ENCODE assay signal across 8 cellular contexts in the genomic region with DNA sequence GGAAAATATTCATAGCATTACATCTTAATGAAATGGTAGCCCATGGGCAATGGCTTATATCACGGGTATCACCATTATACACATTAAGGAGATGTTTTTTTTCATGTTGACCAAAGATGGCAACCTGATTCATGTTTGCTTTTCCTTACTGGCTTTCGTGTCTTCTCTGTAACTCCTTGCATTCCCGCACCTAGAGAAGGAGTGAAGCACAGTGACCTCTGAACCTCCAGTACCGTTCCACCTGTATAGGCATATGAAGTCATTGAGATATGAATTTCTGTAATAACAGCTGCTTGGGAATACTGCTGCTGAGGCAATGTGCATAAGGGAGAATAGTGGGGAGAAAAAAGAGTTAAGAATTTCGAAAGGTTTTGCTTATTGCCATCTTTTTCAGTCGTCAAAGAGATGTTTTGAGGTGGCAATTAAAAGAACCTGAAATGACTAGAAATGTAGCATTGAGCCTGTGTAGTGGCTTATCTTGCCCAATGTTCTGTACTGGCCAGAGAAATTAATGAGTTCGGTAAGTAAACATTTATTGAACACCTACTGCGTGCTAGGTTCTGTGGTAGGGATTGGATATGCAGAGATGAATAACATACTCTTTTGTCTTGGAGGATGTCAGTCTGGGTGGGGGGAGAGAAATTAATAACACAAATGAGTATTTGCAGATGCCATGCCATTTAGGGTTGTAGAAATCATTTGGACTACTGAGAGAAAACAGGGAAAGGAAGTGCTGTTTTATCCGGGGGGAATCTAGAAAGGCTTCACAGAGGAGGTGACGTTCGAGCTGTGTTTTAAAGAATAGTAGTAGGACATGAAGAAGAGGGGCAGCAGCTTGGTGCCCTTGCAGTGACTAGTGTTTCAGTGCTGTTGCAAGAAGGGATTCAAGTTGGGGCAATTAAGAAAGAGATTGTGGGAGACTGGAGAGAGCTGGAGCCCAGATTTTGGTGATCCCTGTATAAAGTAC. TPM values are rescaled to one million over a fixed set of nuclear protein-coding genes. Genes with fewer than 3 reads are reported as not detected.
DNase-seq lines count a peak whose midpoint lies in the region; ATAC-seq and TF ChIP-seq lines count a peak whose summit lies in the region.

No MANE protein-coding gene starts in this region.

- ATAC-seq in Panc1: no peak
- ATAC-seq in psoas muscle: no peak

- TF ChIP-seq CTCF in GM12865 (IDR thresholded peaks at IDR 0.05; ENCODE audit: insufficient read depth, low read depth, low read length, missing control alignments) (no peak), Panc1 (IDR thresholded peaks at IDR 0.05) (no peak), epithelial cell of proximal tubule (conservative IDR thresholded peaks at IDR 0.05; ENCODE audit: low read depth, low read length) (no peak), psoas muscle (IDR thresholded peaks at IDR 0.05) (no peak)

- H3K4me1 ChIP-seq in Panc1 (ENCODE audit: control insufficient read depth, insufficient read depth, low read length) (peaks cover 28% of the 10 kb centered on the region), psoas muscle (peaks cover 60% of the 10 kb centered on the region)

- POLR2A ChIA-PET in Panc1 (lab: Charles Lee): interaction anchor here (0.6 kb wide), 1 partner anchor 426 kb away, joined by 4 read pairs; no protein-coding TSS in a partner anchor

- H3K36me3 ChIP-seq in Panc1 (ENCODE audit: control insufficient read depth, insufficient read depth, low read length) (peaks cover 10% of the 10 kb centered on the region), psoas muscle (ENCODE audit: insufficient read depth in 1 of 2, low read depth in 1 of 2) (peaks cover 9 to 25% of the 10 kb centered on the region in 2 donors)

- no peaks in the 10 kb centered on the region for H3K27me3 ChIP-seq in Panc1 (ENCODE audit: control insufficient read depth, insufficient read depth, low read length)
- no peaks in the 10 kb centered on the region for H3K27me3 ChIP-seq in psoas muscle (ENCODE audit: insufficient read depth in 3 of 3, low read length in 2 of 3)

- CTCF ChIA-PET in Panc1 (lab: Charles Lee): interaction anchor here (0.8 to 1.5 kb wide), 2 partner anchors 27 kb away, joined by 3 to 6 read pairs; no protein-coding TSS in a partner anchor

- no TSS peak for BruUV-seq in Panc1 (replicated peaks; lab: Mats Ljungman, UMichigan)

- in situ Hi-C loops in Panc1 (cut with HindIII; ENCODE audit: low pct_unique_long_range_greater_than_20kb, low sequenced_read_pairs): no loop called here

- H3K4me3 ChIP-seq in GM12865 (ENCODE audit: low read depth, low read length) (peak overlapping the region; percentile 69), Panc1 (ENCODE audit: low read depth in 2 of 2, low read length in 2 of 2) (peak overlapping the region; percentile 81 to 98), epithelial cell of proximal tubule (ENCODE audit: low read depth, low read length) (peak overlapping the region; percentile 79), psoas muscle (peak overlapping the region; percentile 85)

- 30 to 37% (median 30%) methylated on average over 11 of the region's 11 CpGs for WGBS in psoas muscle, 3 donors

- H3K9me3 ChIP-seq in Panc1 (ENCODE audit: control insufficient read depth, insufficient read depth, low read depth, low read length) (no peaks in the 10 kb centered on the region), psoas muscle (no peaks in the 10 kb centered on the region)

- H3K27ac ChIP-seq in Panc1 (ENCODE audit: low read length): peak overlapping the region; percentile 99
- H3K27ac ChIP-seq in psoas muscle: peak overlapping the region; percentile 97

- DNase-seq in GM12865 (ENCODE audit: low read depth) (no peak), Panc1 (ENCODE audit: low read depth, low spot score) (no peak), epithelial cell of proximal tubule (ENCODE audit: low read depth) (no peak), psoas muscle (no peak), cortex of kidney (lab: John Stamatoyannopoulos, UW) (no peak), KG1 (lab: John Stamatoyannopoulos, UW) (no peak)
- DNase-seq in stimulated activated CD4-positive, alpha-beta T cell treated with anti-CD3 and anti-CD28 coated beads, Interleukin-2, amount 100 ng/mL, for 24 hours: no peak
- no peak for DNase-seq in stimulated activated CD4-positive, alpha-beta T cell treated with anti-CD3 and anti-CD28 coated beads, Interleukin-12 subunit alpha, Interleukin-12 subunit beta, amount 100 ng/mL, for 4 hours

- intact Hi-C loops in Panc1 (cut with micrococcal nuclease; ENCODE audit: unreplicated experiment): no loop called here
- intact Hi-C loops in psoas muscle (cut with DNase I): loop anchor here in 1 of 2 donors (10.0 kb wide), 1 partner anchor 1205 kb away; no protein-coding TSS in a partner anchor

RNA-seq across cellular contexts. Expression of a gene that starts 2.5 kb away (rescaled TPM):
- total RNA-seq in Panc1 (2021; ENCODE audit: unreplicated experiment): 34.8 TPM
- polyA plus RNA-seq in Panc1 (2012; ENCODE audit: insufficient read length): 17.6 TPM
- 19.9 and 20.2 TPM in 2 replicates for total RNA-seq in epithelial cell of proximal tubule
- total RNA-seq in psoas muscle: 100 to 1,000 TPM in 2 of 4 donors, 10 to 100 TPM in 2; 69.3 to 188 (median 111) TPM
- polyA plus RNA-seq in psoas muscle: 10 to 100 TPM; 23.5 to 68.0 (median 48.1) TPM

RNA-seq across cellular contexts. Expression of a gene that starts 50.5 kb away (rescaled TPM):
- total RNA-seq in Panc1 (2021; ENCODE audit: unreplicated experiment) (68.7 TPM), epithelial cell of proximal tubule (14.9 and 55.0 TPM in 2 replicates), psoas muscle (10 to 100 TPM in 3 of 4 donors, 1 to 10 TPM in 1; 8.3 to 14.7 (median 13.2) TPM)
- polyA plus RNA-seq in Panc1 (2012; ENCODE audit: insufficient read length): 42.4 TPM
- 10 to 100 TPM; 11.4 to 22.2 (median 13.1) TPM for polyA plus RNA-seq in psoas muscle
